ENCODE assay signal across 8 cellular contexts in genomic region chr4:74793757-74794340, GRCh38.
DNase-seq lines count a peak whose midpoint lies in the region; ATAC-seq and TF ChIP-seq lines count a peak whose summit lies in the region.

No MANE protein-coding gene starts in this region.

- intact Hi-C loops in head of caudate nucleus (cut with DNase I): no loop called here

- H3K9ac ChIP-seq in parathyroid adenoma: peak overlapping the region; percentile 38

- ATAC-seq in HG03097 (IDR thresholded peaks at IDR 0.05; ENCODE audit: low FRiP score, unreplicated experiment): no peak

- peak overlapping the region; percentile 80 for H3K4me2 ChIP-seq in parathyroid adenoma (ENCODE audit: low read length)

- H3K36me3 ChIP-seq in parathyroid adenoma (ENCODE audit: control insufficient read depth, insufficient read depth, low read length): no peaks in the 10 kb centered on the region

- H3K9me3 ChIP-seq in parathyroid adenoma (ENCODE audit: control insufficient read depth, low read length): no peaks in the 10 kb centered on the region

- H3K79me2 ChIP-seq in parathyroid adenoma: no peaks in the 10 kb centered on the region

- H3K27ac ChIP-seq in parathyroid adenoma: peak overlapping the region; percentile 94

- H2AFZ ChIP-seq in parathyroid adenoma: peak overlapping the region; percentile 96

- TF ChIP-seq CTCF in GM10266 (IDR thresholded peaks at IDR 0.05; ENCODE audit: control insufficient read depth, insufficient read depth, low read depth, missing control alignments) (peak; percentile 14), WI38 (IDR thresholded peaks at IDR 0.05; ENCODE audit: low read depth, low read length) (no peak), parathyroid adenoma (IDR thresholded peaks at IDR 0.05) (no peak)

- DNase-seq in GM10266 (ENCODE audit: extremely low spot score) (no peak), Kasumi-1 (lab: John Stamatoyannopoulos, UW) (peak; percentile 31 to 34), head of caudate nucleus (peak in 37 of 42 donors; percentile 2 to 49 (median 16))
- no peak for DNase-seq in effector CD4-positive, alpha-beta T cell
- no peak for DNase-seq in stimulated activated CD4-positive, alpha-beta T cell treated with anti-CD3 and anti-CD28 coated beads, Interleukin-2, amount 100 ng/mL, for 48 hours

- no peaks in the 10 kb centered on the region for H3K4me1 ChIP-seq in parathyroid adenoma

- H3K27me3 ChIP-seq in parathyroid adenoma (ENCODE audit: control insufficient read depth, insufficient read depth, low read length): no peaks in the 10 kb centered on the region

- H3K4me3 ChIP-seq in WI38 (ENCODE audit: low read depth, low read length) (peak overlapping the region; percentile 58), parathyroid adenoma (ENCODE audit: low read depth, low read length) (peak overlapping the region; percentile 87)

Comparison
In these comparisons a context has a peak if more than half of its experiments do, and no peak if none do; other contexts are left out.
1. DNase-seq: peak in Kasumi-1 (2 of 2) and head of caudate nucleus (37 of 42); none in GM10266 (single experiment), effector CD4-positive, alpha-beta T cell (single experiment) and stimulated activated CD4-positive, alpha-beta T cell treated with anti-CD3 and anti-CD28 coated beads, Interleukin-2, amount 100 ng/mL, for 48 hours (0 of 2).